26 cellular contexts compared by ENCODE assay signal in the genomic region with DNA sequence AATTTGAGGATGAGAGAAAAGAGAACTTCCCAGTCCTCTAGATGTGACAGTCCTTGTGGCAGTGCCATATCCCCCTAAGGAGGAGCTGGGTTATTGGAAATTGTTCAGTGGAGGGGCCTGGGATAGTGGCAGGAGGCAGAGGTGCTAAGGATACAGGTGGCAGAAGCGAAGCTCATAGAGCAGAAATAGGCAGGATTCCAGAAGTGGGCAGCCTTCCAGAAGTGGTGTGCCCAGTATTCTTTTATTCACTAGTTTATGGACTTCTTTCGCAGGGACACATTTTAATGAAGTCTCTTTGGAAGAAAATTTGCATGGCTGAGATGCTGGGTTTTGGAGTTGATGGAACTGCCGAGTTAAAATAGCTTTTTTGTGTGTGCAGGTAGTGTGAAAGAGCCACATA. TPM values are rescaled to one million over a fixed set of nuclear protein-coding genes. Genes with fewer than 3 reads are reported as not detected.
DNase-seq lines count a peak whose midpoint lies in the region; ATAC-seq and TF ChIP-seq lines count a peak whose summit lies in the region.
"Had no signal": no experiment of that assay in that cellular context is flagged by ENCODE, and none has a peak within 500 bp of the region (broad histone marks: within the 10 kb centered on the region; RNA-seq: fewer than 3 reads in every experiment).

No MANE protein-coding gene starts in this region.

- CTCF ChIA-PET in activated CD4-positive, alpha-beta T cell treated with anti-CD3 and anti-CD28 coated beads for 36 hours (lab: Charles Lee) = interaction anchor here (0.7 to 1.0 kb wide), 3 partner anchors 9 to 59 kb away, joined by 3 read pairs; no protein-coding TSS in a partner anchor
- CTCF ChIA-PET in RWPE1 (lab: Yijun Ruan, JAX) = interaction anchor here (0.6 kb wide), 1 partner anchor 1913 kb away, joined by 3 read pairs; no protein-coding TSS in a partner anchor

- intact Hi-C loops in activated CD4-positive, alpha-beta T cell treated with anti-CD3 and anti-CD28 coated beads, Interleukin-2, amount 10 ng/mL, durations not matched to agents 24 days and 14 days (cut with micrococcal nuclease) = no loop called here
- intact Hi-C loops in activated CD4-positive, alpha-beta T cell treated with anti-CD3 and anti-CD28 coated beads for 36 hours (cut with DNase I, micrococcal nuclease) = no loop called here

- ATAC-seq in activated CD4-positive, alpha-beta T cell treated with anti-CD3 and anti-CD28 coated beads for 36 hours = no peak
- no peak for ATAC-seq in stimulated activated naive CD8-positive, alpha-beta T cell treated with anti-CD3 and anti-CD28 coated beads, Interleukin-15, Interleukin-2, amounts not matched to agents 100 U/mL and 50 U/mL, for 24 hours
- ATAC-seq in GM19455 (IDR thresholded peaks at IDR 0.05; ENCODE audit: unreplicated experiment) = no peak
- no peak for ATAC-seq in HG03521 (IDR thresholded peaks at IDR 0.05; ENCODE audit: unreplicated experiment)
- ATAC-seq: left lung had no signal

- no peaks in the 10 kb centered on the region for H3K9me3 Mint-ChIP-seq in activated CD4-positive, alpha-beta T cell treated with anti-CD3 and anti-CD28 coated beads, Interleukin-2, amount 10 ng/mL, durations not matched to agents 24 days and 14 days
- peaks cover 1% of the 10 kb centered on the region for H3K9me3 Mint-ChIP-seq in activated CD4-positive, alpha-beta T cell treated with anti-CD3 and anti-CD28 coated beads for 36 hours (ENCODE audit: low read depth)
- H3K9me3 Mint-ChIP-seq in immature natural killer cell = peaks cover 0 to 2% (median 0%) of the 10 kb centered on the region in 6 donors
- H3K9me3 Mint-ChIP-seq: activated CD4-positive, alpha-beta T cell treated with anti-CD3 and anti-CD28 coated beads, Interleukin-2, amount 10 ng/mL, durations not matched to agents 7 days and 5 days; activated T-cell treated with anti-CD3 and anti-CD28 coated beads, Interleukin-2, amount 50 U/mL, for 4 hours; mesothelial cell of epicardium; nephron; type B pancreatic cell had no signal

- POLR2A ChIA-PET in activated CD4-positive, alpha-beta T cell treated with anti-CD3 and anti-CD28 coated beads for 36 hours (lab: Charles Lee) = no interaction called here
- POLR2A ChIA-PET in RWPE1 (lab: Yijun Ruan, JAX; ENCODE audit: low non-redundant PET) = no interaction called here

- no peak for TF ChIP-seq CTCF in RWPE1 (conservative IDR thresholded peaks at IDR 0.05; ENCODE audit: low read depth)

- no peak overlapping the region for H3K27ac Mint-ChIP-seq in activated CD4-positive, alpha-beta T cell treated with anti-CD3 and anti-CD28 coated beads, Interleukin-2, amount 10 ng/mL, durations not matched to agents 24 days and 14 days
- H3K27ac Mint-ChIP-seq in activated CD4-positive, alpha-beta T cell treated with anti-CD3 and anti-CD28 coated beads for 36 hours = no peak overlapping the region
- H3K27ac Mint-ChIP-seq in immature natural killer cell = peak overlapping the region in 3 of 6 donors; percentile 24 to 71 (median 63)
- H3K27ac Mint-ChIP-seq: activated CD4-positive, alpha-beta T cell treated with anti-CD3 and anti-CD28 coated beads, Interleukin-2, amount 10 ng/mL, durations not matched to agents 7 days and 5 days; mesothelial cell of epicardium; type B pancreatic cell had no signal

- H3K27ac ChIP-seq in RWPE1 = peak overlapping the region; percentile 40; the same call in 1 of the 2 replicates
- H3K27ac ChIP-seq: 22Rv1, left lung, ovary, WERI-Rb-1 had no signal

- no peaks in the 10 kb centered on the region for H3K27me3 Mint-ChIP-seq in activated CD4-positive, alpha-beta T cell treated with anti-CD3 and anti-CD28 coated beads, Interleukin-2, amount 10 ng/mL, durations not matched to agents 24 days and 14 days
- no peaks in the 10 kb centered on the region for H3K27me3 Mint-ChIP-seq in activated CD4-positive, alpha-beta T cell treated with anti-CD3 and anti-CD28 coated beads for 36 hours
- H3K27me3 Mint-ChIP-seq in immature natural killer cell (ENCODE audit: low read depth in 3 of 3) = peaks cover 0 to 3% (median 2%) of the 10 kb centered on the region in 3 donors
- H3K27me3 Mint-ChIP-seq: activated CD4-positive, alpha-beta T cell treated with anti-CD3 and anti-CD28 coated beads, Interleukin-2, amount 10 ng/mL, durations not matched to agents 7 days and 5 days; type B pancreatic cell had no signal

- no peak overlapping the region for H3K4me3 Mint-ChIP-seq in activated CD4-positive, alpha-beta T cell treated with anti-CD3 and anti-CD28 coated beads, Interleukin-2, amount 10 ng/mL, durations not matched to agents 24 days and 14 days
- H3K4me3 Mint-ChIP-seq in activated CD4-positive, alpha-beta T cell treated with anti-CD3 and anti-CD28 coated beads for 36 hours = no peak overlapping the region
- peak overlapping the region in 4 of 5 donors; percentile 8 to 33 (median 15) for H3K4me3 Mint-ChIP-seq in immature natural killer cell
- H3K4me3 Mint-ChIP-seq: activated CD4-positive, alpha-beta T cell treated with anti-CD3 and anti-CD28 coated beads, Interleukin-2, amount 10 ng/mL, durations not matched to agents 7 days and 5 days; activated T-cell treated with anti-CD3 and anti-CD28 coated beads, Interleukin-2, amount 50 U/mL, for 4 hours; mesothelial cell of epicardium; nephron; type B pancreatic cell had no signal

- H3K4me1 Mint-ChIP-seq in activated CD4-positive, alpha-beta T cell treated with anti-CD3 and anti-CD28 coated beads, Interleukin-2, amount 10 ng/mL, durations not matched to agents 24 days and 14 days = peaks cover 59% of the 10 kb centered on the region
- peaks cover 84% of the 10 kb centered on the region for H3K4me1 Mint-ChIP-seq in activated CD4-positive, alpha-beta T cell treated with anti-CD3 and anti-CD28 coated beads for 36 hours
- H3K4me1 Mint-ChIP-seq in immature natural killer cell = peaks cover 92 to 98% of the 10 kb centered on the region in 2 donors

- H3K36me3 Mint-ChIP-seq in activated CD4-positive, alpha-beta T cell treated with anti-CD3 and anti-CD28 coated beads, Interleukin-2, amount 10 ng/mL, durations not matched to agents 24 days and 14 days (ENCODE audit: low read depth) = peaks cover 46% of the 10 kb centered on the region
- H3K36me3 Mint-ChIP-seq in activated CD4-positive, alpha-beta T cell treated with anti-CD3 and anti-CD28 coated beads for 36 hours (ENCODE audit: low read depth) = peaks cover 32% of the 10 kb centered on the region
- H3K36me3 Mint-ChIP-seq in immature natural killer cell = peaks cover 0 to 9% (median 5%) of the 10 kb centered on the region in 3 donors

- peak; percentile 38 for DNase-seq in activated CD4-positive, alpha-beta T cell treated with anti-CD3 and anti-CD28 coated beads, Interleukin-2, amount 10 ng/mL, durations not matched to agents 24 days and 14 days
- no peak for DNase-seq in activated CD4-positive, alpha-beta T cell treated with anti-CD3 and anti-CD28 coated beads for 36 hours
- DNase-seq in RWPE1 (ENCODE audit: low spot score) (no peak), immature natural killer cell (no peak), superior temporal gyrus (ENCODE audit: extremely low spot score) (peak; percentile 38)
- DNase-seq in stimulated activated naive CD8-positive, alpha-beta T cell treated with anti-CD3 and anti-CD28 coated beads, Interleukin-15, Interleukin-2, amounts not matched to agents 100 U/mL and 50 U/mL, for 24 hours = no peak
- DNase-seq: activated CD4-positive, alpha-beta T cell treated with anti-CD3 and anti-CD28 coated beads, Interleukin-2, amount 10 ng/mL, durations not matched to agents 7 days and 5 days; activated naive CD4-positive, alpha-beta T cell; activated T-cell treated with anti-CD3 and anti-CD28 coated beads, Interleukin-2, amount 50 U/mL, for 4 hours; EL; hippocampal formation; left lung; NCI-H1105; NCI-H2029 treated with DMSO at 0.1 percent for 48 hours; NCI-H69; ovary; SHP77 treated with DMSO at 0.1 percent for 48 hours; SW 1271; T1000; WERI-Rb-1 had no signal

RNA-seq across cellular contexts. Expression of a gene that starts 6.8 kb away (rescaled TPM):
- total RNA-seq in activated CD4-positive, alpha-beta T cell treated with anti-CD3 and anti-CD28 coated beads, Interleukin-2, amount 10 ng/mL, durations not matched to agents 24 days and 14 days = 35.2 and 38.6 TPM in 2 replicates
- 10 to 100 TPM; 40.0 to 49.0 TPM for total RNA-seq in activated CD4-positive, alpha-beta T cell treated with anti-CD3 and anti-CD28 coated beads for 36 hours
- polyA plus RNA-seq in immature natural killer cell = 10 to 100 TPM; 62.7 to 80.0 (median 66.8) TPM

Comparison
In these comparisons a context has a peak if more than half of its experiments do, and no peak if none do; other contexts are left out.
1. DNase-seq: peak in activated CD4-positive, alpha-beta T cell treated with anti-CD3 and anti-CD28 coated beads, Interleukin-2, amount 10 ng/mL, durations not matched to agents 24 days and 14 days (single experiment) and superior temporal gyrus (single experiment); none in activated CD4-positive, alpha-beta T cell treated with anti-CD3 and anti-CD28 coated beads for 36 hours (single experiment), RWPE1 (single experiment), immature natural killer cell (0 of 3) and stimulated activated naive CD8-positive, alpha-beta T cell treated with anti-CD3 and anti-CD28 coated beads, Interleukin-15, Interleukin-2, amounts not matched to agents 100 U/mL and 50 U/mL, for 24 hours (single experiment).
2. H3K4me3 Mint-ChIP-seq: peak in immature natural killer cell (4 of 5); none in activated CD4-positive, alpha-beta T cell treated with anti-CD3 and anti-CD28 coated beads, Interleukin-2, amount 10 ng/mL, durations not matched to agents 24 days and 14 days (single experiment) and activated CD4-positive, alpha-beta T cell treated with anti-CD3 and anti-CD28 coated beads for 36 hours (single experiment).